In genomic region chr10:44417761-44418160, GRCh38 we compare ENCODE assay signal across 21 cellular contexts. TPM values are rescaled to one million over a fixed set of nuclear protein-coding genes. Genes with fewer than 3 reads are reported as not detected.
"Had no signal": no experiment of that assay in that cellular context is flagged by ENCODE, and none has a peak within 500 bp of the region (broad histone marks: within the 10 kb centered on the region; RNA-seq: fewer than 3 reads in every experiment).

No MANE protein-coding gene starts in this region.

- H3K4me3 ChIP-seq: neural progenitor cell, prostate gland, skin epidermis, suprapubic skin, transverse colon had no signal

- H3K9me3 ChIP-seq: prostate gland, suprapubic skin, transverse colon had no signal

- H3K27ac ChIP-seq: neural progenitor cell, prostate gland, suprapubic skin had no signal

- H2AFZ ChIP-seq: neural progenitor cell had no signal

- ATAC-seq: effector memory CD8-positive, alpha-beta T cell; naive thymus-derived CD4-positive, alpha-beta T cell; stimulated activated naive CD8-positive, alpha-beta T cell treated with anti-CD3 and anti-CD28 coated beads, Interleukin-15, amount 100 ng/mL, for 72 hours had no signal

- H3K27me3 ChIP-seq: neural progenitor cell, suprapubic skin, transverse colon had no signal

- H3K9ac ChIP-seq: neural progenitor cell had no signal

- H3K4me2 ChIP-seq: neural progenitor cell had no signal

- DNase-seq: cortex of kidney; effector memory CD8-positive, alpha-beta T cell; erythroblast; hypothalamus; immature natural killer cell; kidney glomerular epithelial cell; mesenchymal stem cell; midbrain; naive thymus-derived CD4-positive, alpha-beta T cell; stimulated activated CD4-positive, alpha-beta T cell treated with anti-CD3 and anti-CD28 coated beads, Interleukin-1b, Interleukin-23, amount 100 ng/mL, for 48 hours; stimulated activated CD4-positive, alpha-beta T cell treated with anti-CD3 and anti-CD28 coated beads, Interleukin-4, amount 100 ng/mL, for 1 hour; stimulated activated CD8-positive, alpha-beta memory T cell treated with anti-CD3 and anti-CD28 coated beads, Interleukin-4, amount 100 ng/mL, for 48 hours; stimulated activated naive CD4-positive, alpha-beta T cell; stimulated activated naive CD8-positive, alpha-beta T cell treated with anti-CD3 and anti-CD28 coated beads, Interleukin-15, amount 100 ng/mL, for 72 hours; transverse colon had no signal

- H3K36me3 ChIP-seq: neural progenitor cell, prostate gland, suprapubic skin, transverse colon had no signal

- FAIRE-seq: endometrium, frontal cortex had no signal

- H3K4me1 ChIP-seq: neural progenitor cell, prostate gland had no signal

RNA-seq across cellular contexts. Expression of gene CXCL12, which starts 32.9 kb away (rescaled TPM):
- total RNA-seq: naive thymus-derived CD4-positive, alpha-beta T cell had no signal
